Comparison of ENCODE assay signal across 8 cellular contexts in the genomic region with DNA sequence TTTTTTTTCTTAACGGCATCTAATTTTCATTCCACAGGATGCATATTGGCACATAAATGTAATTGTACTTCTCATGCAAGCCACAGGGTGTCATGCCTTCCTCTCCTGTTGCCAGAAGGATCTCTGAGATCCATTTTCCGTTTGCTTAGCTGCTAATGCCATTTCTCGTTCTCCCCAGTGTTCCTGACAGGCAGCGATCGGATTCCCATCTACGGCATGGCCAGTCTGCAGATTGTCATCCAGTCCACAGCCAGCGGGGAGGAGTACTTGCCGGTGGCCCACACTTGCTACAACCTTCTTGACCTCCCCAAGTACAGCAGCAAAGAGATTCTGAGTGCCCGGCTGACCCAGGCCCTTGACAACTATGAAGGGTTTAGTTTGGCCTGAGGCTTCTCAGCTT. TPM values are rescaled to one million over a fixed set of nuclear protein-coding genes. Genes with fewer than 3 reads are reported as not detected.
DNase-seq lines count a peak whose midpoint lies in the region; ATAC-seq, FAIRE-seq and TF ChIP-seq lines count a peak whose summit lies in the region.

No MANE protein-coding gene starts in this region.

- H3K4me3 ChIP-seq in Caco-2 (ENCODE audit: low read depth, low read length) (no peak overlapping the region), cardiac fibroblast (replicated peaks in 1 of 2; ENCODE audit: low read depth in 2 of 2, low read length in 2 of 2) (no peak overlapping the region), right lobe of liver (no peak overlapping the region), aorta (ENCODE audit: low read length in 2 of 2) (no peak overlapping the region)

- H3K27ac ChIP-seq in right lobe of liver (peak overlapping the region in 1 of 3 donors; percentile 20), aorta (ENCODE audit: low read depth in 1 of 2, low read length in 2 of 2) (peak overlapping the region; percentile 0 to 84)

- no peaks in the 10 kb centered on the region for H3K4me1 Mint-ChIP-seq in Caco-2 (ENCODE audit: low read depth, unreplicated experiment)
- peaks cover 3% of the 10 kb centered on the region for H3K4me1 Mint-ChIP-seq in activated T-cell treated with anti-CD3 and anti-CD28 coated beads, Interleukin-2, amount 50 U/mL, for 4 hours (ENCODE audit: low read depth)

- H3K27me3 ChIP-seq in Caco-2 (replicated peaks; ENCODE audit: control insufficient read depth, insufficient read depth, low read length) (no peaks in the 10 kb centered on the region), right lobe of liver (no peaks in the 10 kb centered on the region), aorta (ENCODE audit: control insufficient read depth in 1 of 2, insufficient read depth in 2 of 2, low read length in 1 of 2) (no peaks in the 10 kb centered on the region)

- DNase-seq in Caco-2: peak; percentile 39 to 46
- peak; percentile 10 for DNase-seq in NCI-H2081 treated with DMSO at 0.1 percent for 48 hours (lab: John Stamatoyannopoulos, UW)
- peak; percentile 83 for DNase-seq in cardiac fibroblast (ENCODE audit: low read depth in 2 of 2)
- peak in 1 of 3 donors; percentile 57 for DNase-seq in right lobe of liver
- DNase-seq in aorta: peak in 1 of 2 donors; percentile 55
- DNase-seq in GM12891 (ENCODE audit: insufficient read length, low spot score): no peak
- DNase-seq in activated T-cell treated with anti-CD3 and anti-CD28 coated beads, Interleukin-2, amount 50 U/mL, for 4 hours: no peak

- H3K4me1 ChIP-seq in Caco-2: no peaks in the 10 kb centered on the region
- H3K4me1 ChIP-seq in right lobe of liver: peaks cover 0 to 13% (median 0%) of the 10 kb centered on the region in 4 donors
- H3K4me1 ChIP-seq in aorta (ENCODE audit: control insufficient read depth in 1 of 2, insufficient read depth in 2 of 2, low read length in 2 of 2): peaks cover 0 to 3% of the 10 kb centered on the region in 2 donors

- no peaks in the 10 kb centered on the region for H3K36me3 Mint-ChIP-seq in Caco-2 (ENCODE audit: insufficient read depth, unreplicated experiment)
- peaks cover 55% of the 10 kb centered on the region for H3K36me3 Mint-ChIP-seq in activated T-cell treated with anti-CD3 and anti-CD28 coated beads, Interleukin-2, amount 50 U/mL, for 4 hours (ENCODE audit: insufficient read depth)

- WGBS in right lobe of liver (ENCODE audit: insufficient coverage, low coverage, low lambda C conversion rate, missing lambda C conversion rate): 9% methylated on average over 6 of the region's 9 CpGs
- WGBS in aorta, 2 donors: 4 to 6% methylated on average over 9 of the region's 9 CpGs

- POLR2A ChIA-PET in Caco-2 (lab: Charles Lee): no interaction called here

- no peaks in the 10 kb centered on the region for H3K27me3 Mint-ChIP-seq in Caco-2 (ENCODE audit: insufficient read depth, unreplicated experiment)
- H3K27me3 Mint-ChIP-seq in activated T-cell treated with anti-CD3 and anti-CD28 coated beads, Interleukin-2, amount 50 U/mL, for 4 hours (ENCODE audit: low read depth): no peaks in the 10 kb centered on the region

- TF ChIP-seq CTCF in Caco-2 (IDR thresholded peaks at IDR 0.05; ENCODE audit: insufficient read depth in 1 of 2, low read depth in 1 of 2, low read length in 1 of 2, severe bottlenecking in 1 of 2, unreplicated experiment in 1 of 2) (peak; percentile 45 to 52), cardiac fibroblast (IDR thresholded peaks at IDR 0.05; ENCODE audit: low read depth, low read length) (peak; percentile 65), right lobe of liver (IDR thresholded peaks at IDR 0.05) (peak; percentile 67 to 79 (median 72))

- H3K9me3 ChIP-seq in Caco-2 (no peaks in the 10 kb centered on the region), right lobe of liver (no peaks in the 10 kb centered on the region), aorta (ENCODE audit: control insufficient read depth, low read length) (no peaks in the 10 kb centered on the region)

- no TSS peak for BruUV-seq in Caco-2 (replicated peaks; lab: Mats Ljungman, UMichigan)

- no peak overlapping the region for H3K27ac Mint-ChIP-seq in Caco-2 (ENCODE audit: unreplicated experiment)

- TF ChIP-seq POLR2A in right lobe of liver (IDR thresholded peaks at IDR 0.05) (no peak), GM12891 (IDR thresholded peaks at IDR 0.05; ENCODE audit: low read depth, low read length) (no peak)

- no peaks in the 10 kb centered on the region for H3K9me3 Mint-ChIP-seq in Caco-2 (ENCODE audit: unreplicated experiment)
- peaks cover under 1% of the 10 kb centered on the region for H3K9me3 Mint-ChIP-seq in activated T-cell treated with anti-CD3 and anti-CD28 coated beads, Interleukin-2, amount 50 U/mL, for 4 hours

- H3K36me3 ChIP-seq in Caco-2 (ENCODE audit: control insufficient read depth, insufficient read depth, low read length): no peaks in the 10 kb centered on the region
- H3K36me3 ChIP-seq in right lobe of liver: peaks cover 0 to 14% (median 0%) of the 10 kb centered on the region in 4 donors
- peaks cover 0 to 4% of the 10 kb centered on the region in 2 donors for H3K36me3 ChIP-seq in aorta (ENCODE audit: control insufficient read depth in 1 of 2, insufficient read depth in 2 of 2, low read length in 1 of 2)

- intact Hi-C loops in Caco-2 (cut with micrococcal nuclease; ENCODE audit: unreplicated experiment): loop anchor here (1.0 to 2.0 kb wide), 3 partner anchors 85 to 318 kb away; no protein-coding TSS in a partner anchor
- intact Hi-C loops in right lobe of liver (cut with DNase I): loop anchor here in 1 of 2 donors (5.0 to 10.0 kb wide), 2 partner anchors 86 to 318 kb away; no protein-coding TSS in a partner anchor
- intact Hi-C loops in aorta (cut with DNase I): loop anchor here (2.0 to 5.0 kb wide), 4 partner anchors 86 to 316 kb away; no protein-coding TSS in a partner anchor

- H3K4me3 Mint-ChIP-seq in Caco-2 (ENCODE audit: unreplicated experiment): no peak overlapping the region
- no peak overlapping the region for H3K4me3 Mint-ChIP-seq in activated T-cell treated with anti-CD3 and anti-CD28 coated beads, Interleukin-2, amount 50 U/mL, for 4 hours

- peak; percentile 97 to 99 (median 98) for ATAC-seq in right lobe of liver
- peak; percentile 91 for ATAC-seq in aorta (ENCODE audit: low FRiP score)
- ATAC-seq in HG02884 (IDR thresholded peaks at IDR 0.05; ENCODE audit: unreplicated experiment): no peak
- no peak for ATAC-seq in activated T-cell treated with anti-CD3 and anti-CD28 coated beads, Interleukin-2, amount 50 U/mL, for 4 hours

- FAIRE-seq in GM12891 (lab: Jason Lieb, UNC): no peak

- CTCF ChIA-PET in Caco-2 (lab: Charles Lee): interaction anchor here (0.9 to 1.7 kb wide), 3 partner anchors 85 to 317 kb away, joined by 4 to 11 read pairs (median 8); no protein-coding TSS in a partner anchor

TF ChIP-seq in GM12891, 5 proteins besides CTCF, POLR2A, EP300 and RAD21:
- TF ChIP-seq POU2F2 (IDR thresholded peaks at IDR 0.05; ENCODE audit: low read depth, low read length) (no peak), POLR2AphosphoS5 (IDR thresholded peaks at IDR 0.05; ENCODE audit: low read depth, low read length) (no peak), SPI1 (IDR thresholded peaks at IDR 0.05; ENCODE audit: low read depth, low read length) (no peak), TAF1 (IDR thresholded peaks at IDR 0.05; ENCODE audit: low read depth, low read length) (no peak), PAX5 (IDR thresholded peaks at IDR 0.05; ENCODE audit: insufficient read depth, low read length, severe bottlenecking) (no peak)

RNA-seq across cellular contexts. Expression of gene NAP1L5, which starts 8.9 kb away (rescaled TPM):
- total RNA-seq in Caco-2 (2022): not detected in 2 replicates
- total RNA-seq in right lobe of liver: 1 to 10 TPM; 1.8 to 5.7 (median 3.0) TPM
- 10 to 100 TPM in 1 of 2 donors, 1 to 10 TPM in 1; 9.5 to 11.2 TPM for total RNA-seq in aorta
- 10 to 100 TPM in 1 of 2 donors, 1 to 10 TPM in 1; 9.4 to 13.0 TPM for polyA plus RNA-seq in aorta
- 2.0 TPM for polyA plus RNA-seq in GM12891 (2012; ENCODE audit: low read depth, missing spikeins)
- 1 to 10 TPM; 3.6 to 5.6 (median 4.2) TPM for total RNA-seq in activated T-cell treated with anti-CD3 and anti-CD28 coated beads, Interleukin-2, amount 50 U/mL, for 4 hours

Comparison
In these comparisons a context has a peak if more than half of its experiments do, and no peak if none do; other contexts are left out.
1. DNase-seq: peak in Caco-2 (2 of 2), NCI-H2081 treated with DMSO at 0.1 percent for 48 hours (single experiment) and cardiac fibroblast (2 of 2); none in GM12891 (single experiment) and activated T-cell treated with anti-CD3 and anti-CD28 coated beads, Interleukin-2, amount 50 U/mL, for 4 hours (single experiment).
2. ATAC-seq: peak in right lobe of liver (4 of 4) and aorta (single experiment); none in HG02884 (single experiment) and activated T-cell treated with anti-CD3 and anti-CD28 coated beads, Interleukin-2, amount 50 U/mL, for 4 hours (0 of 2).
3. Peak in every context shown above with its lines, with median percentiles within 50 percentile points of each other: CTCF ChIP-seq.